15 cellular contexts compared by ENCODE assay signal in genomic region chr16:88596477-88596876, GRCh38. TPM values are rescaled to one million over a fixed set of nuclear protein-coding genes. Genes with fewer than 3 reads are reported as not detected.
DNase-seq lines count a peak whose midpoint lies in the region; ATAC-seq, FAIRE-seq and TF ChIP-seq lines count a peak whose summit lies in the region.
"Had no signal": no experiment of that assay in that cellular context is flagged by ENCODE, and none has a peak within 500 bp of the region (broad histone marks: within the 10 kb centered on the region; RNA-seq: fewer than 3 reads in every experiment).

No MANE protein-coding gene starts in this region.

- ATAC-seq in HepG2, result no peak
- no peak for ATAC-seq in HG02884 (IDR thresholded peaks at IDR 0.05; ENCODE audit: unreplicated experiment)
- ATAC-seq: body of pancreas had no signal

- no peaks in the 10 kb centered on the region for H3K9me3 ChIP-seq in BLaER1 treated with 17β-estradiol and CSF1 and Interleukin-3, amounts not matched to agents 10 nM and 100 nM (replicated peaks in 1 of 11)
- H3K9me3 ChIP-seq in HepG2 (ENCODE audit: low read length) (no peaks in the 10 kb centered on the region), Peyer's patch (no peaks in the 10 kb centered on the region)
- H3K9me3 ChIP-seq: body of pancreas, esophagus squamous epithelium, right atrium auricular region had no signal

- H4K20me1 ChIP-seq in BLaER1 treated with 17β-estradiol and CSF1 and Interleukin-3, amounts not matched to agents 10 nM and 100 nM, result peaks cover 18 to 100% (median 70%) of the 10 kb centered on the region in 11 experiments; a peak in 20 of 22 replicates
- H4K20me1 ChIP-seq in KMS-11 (ENCODE audit: insufficient read depth), result no peaks in the 10 kb centered on the region
- H4K20me1 ChIP-seq in HepG2 (ENCODE audit: insufficient read depth, low read length), result peaks cover 3% of the 10 kb centered on the region; the same call in 1 of the 2 replicates

- no peak overlapping the region for H3K4me3 ChIP-seq in BLaER1 treated with 17β-estradiol and CSF1 and Interleukin-3, amounts not matched to agents 10 nM and 100 nM
- H3K4me3 ChIP-seq in KMS-11 (IDR thresholded peaks at IDR 0.05; ENCODE audit: insufficient read depth, low read depth, low read length) (no peak overlapping the region), astrocyte of the spinal cord (ENCODE audit: low read depth, low read length) (no peak overlapping the region), HepG2 (replicated peaks in 1 of 3; ENCODE audit: insufficient read depth in 1 of 3, low read depth in 2 of 3, low read length in 3 of 3) (no peak overlapping the region), Peyer's patch (no peak overlapping the region)
- H3K4me3 ChIP-seq: body of pancreas, esophagus squamous epithelium, right atrium auricular region had no signal

- H3K36me3 ChIP-seq in BLaER1 treated with 17β-estradiol and CSF1 and Interleukin-3, amounts not matched to agents 10 nM and 100 nM, result peaks cover 31 to 81% (median 65%) of the 10 kb centered on the region in 11 experiments
- H3K36me3 ChIP-seq in KMS-11 (ENCODE audit: insufficient read depth) (no peaks in the 10 kb centered on the region; the same call in 1 of the 2 replicates), HepG2 (replicated peaks in 1 of 2; ENCODE audit: control insufficient read depth in 1 of 2, insufficient read depth in 2 of 2, low read length in 2 of 2) (peaks cover 29 to 51% of the 10 kb centered on the region in 2 experiments), Peyer's patch (peaks cover 0 to 51% (median 0%) of the 10 kb centered on the region in 3 donors)

- H3K27ac Mint-ChIP-seq in osteocyte (ENCODE audit: unreplicated experiment), result no peak overlapping the region

- H3K27ac ChIP-seq in BLaER1 treated with 17β-estradiol and CSF1 and Interleukin-3, amounts not matched to agents 10 nM and 100 nM, result peak overlapping the region in 2 of 11 experiments; percentile 2 to 14; a peak in 2 of 22 replicates
- H3K27ac ChIP-seq in KMS-11, result peak overlapping the region; percentile 73
- peak overlapping the region; percentile 2 for H3K27ac ChIP-seq in HepG2 (ENCODE audit: extremely low read length, insufficient read depth, low read length)
- no peak overlapping the region for H3K27ac ChIP-seq in Peyer's patch
- H3K27ac ChIP-seq: esophagus squamous epithelium, right atrium auricular region had no signal

- H3K4me2 ChIP-seq in BLaER1 treated with 17β-estradiol and CSF1 and Interleukin-3, amounts not matched to agents 10 nM and 100 nM, result peak overlapping the region; percentile 27 to 96 (median 86); a peak in 21 of 22 replicates
- H3K4me2 ChIP-seq in KMS-11, result peak overlapping the region; percentile 52
- H3K4me2 ChIP-seq in HepG2 (ENCODE audit: low read depth, low read length), result no peak overlapping the region

- peaks cover 58 to 73% (median 65%) of the 10 kb centered on the region in 10 experiments for H3K4me1 ChIP-seq in BLaER1 treated with 17β-estradiol and CSF1 and Interleukin-3, amounts not matched to agents 10 nM and 100 nM
- peaks cover 38% of the 10 kb centered on the region for H3K4me1 ChIP-seq in KMS-11 (ENCODE audit: low read depth, poor library complexity, severe bottlenecking)
- peaks cover 35% of the 10 kb centered on the region for H3K4me1 ChIP-seq in HepG2 (ENCODE audit: insufficient read depth, low read length)
- H3K4me1 ChIP-seq in Peyer's patch, result no peaks in the 10 kb centered on the region
- H3K4me1 ChIP-seq: body of pancreas had no signal

- H3K4me3 Mint-ChIP-seq in osteocyte (ENCODE audit: unreplicated experiment), result no peak overlapping the region
- H3K4me3 Mint-ChIP-seq: IgD-negative memory B cell had no signal

- intact Hi-C loops in HepG2 (cut with micrococcal nuclease; ENCODE audit: unreplicated experiment), result loop anchor here (5.0 kb wide), 1 partner anchor 56 kb away; the partner anchor contains the start of gene CYBA

- H3K27me3 Mint-ChIP-seq in osteocyte (ENCODE audit: unreplicated experiment), result no peaks in the 10 kb centered on the region
- H3K27me3 Mint-ChIP-seq: IgD-negative memory B cell had no signal

- peaks cover 25% of the 10 kb centered on the region; the same call in 1 of the 2 replicates for H3K79me2 ChIP-seq in KMS-11 (ENCODE audit: insufficient read depth, low read depth)
- peaks cover 17% of the 10 kb centered on the region for H3K79me2 ChIP-seq in HepG2 (ENCODE audit: insufficient read depth, low read length)

- H2AFZ ChIP-seq in KMS-11 (ENCODE audit: low read depth), result no peak overlapping the region
- H2AFZ ChIP-seq in HepG2 (ENCODE audit: low read length), result no peak overlapping the region

- no peak for TF ChIP-seq POLR2A in HepG2 (IDR thresholded peaks at IDR 0.05; ENCODE audit: insufficient read depth in 1 of 2, low read depth in 2 of 2, low read length in 2 of 2)
- no peak for TF ChIP-seq POLR2A in Peyer's patch (IDR thresholded peaks at IDR 0.05)

- peaks cover 48% of the 10 kb centered on the region for H3K36me3 Mint-ChIP-seq in osteocyte (ENCODE audit: unreplicated experiment)
- H3K36me3 Mint-ChIP-seq: IgD-negative memory B cell had no signal

- no peaks in the 10 kb centered on the region for H3K9me3 Mint-ChIP-seq in osteocyte (ENCODE audit: unreplicated experiment)
- H3K9me3 Mint-ChIP-seq: IgD-negative memory B cell had no signal

- H3K27me3 ChIP-seq in BLaER1 treated with 17β-estradiol and CSF1 and Interleukin-3, amounts not matched to agents 10 nM and 100 nM, result no peaks in the 10 kb centered on the region
- no peaks in the 10 kb centered on the region for H3K27me3 ChIP-seq in KMS-11 (ENCODE audit: insufficient read depth, low read depth)
- H3K27me3 ChIP-seq in HepG2 (ENCODE audit: control insufficient read depth in 1 of 2, insufficient read depth in 2 of 2, low read length in 2 of 2), result no peaks in the 10 kb centered on the region
- no peaks in the 10 kb centered on the region for H3K27me3 ChIP-seq in Peyer's patch
- H3K27me3 ChIP-seq: body of pancreas, esophagus squamous epithelium, right atrium auricular region had no signal

- no peak for FAIRE-seq in HepG2 (lab: Jason Lieb, UNC)

- no peak overlapping the region; a peak in 1 of 22 replicates for H3K9ac ChIP-seq in BLaER1 treated with 17β-estradiol and CSF1 and Interleukin-3, amounts not matched to agents 10 nM and 100 nM
- H3K9ac ChIP-seq in KMS-11 (no peak overlapping the region; the same call in 1 of the 2 replicates), HepG2 (ENCODE audit: insufficient read depth, low read depth, low read length) (no peak overlapping the region)

- no peak for TF ChIP-seq RAD21 in HepG2 (CRISPR knock-in tag; IDR thresholded peaks at IDR 0.05)

- WGBS in HepG2 (ENCODE audit: low lambda C conversion rate), result 82% methylated on average over 3 of the region's 3 CpGs

- in situ Hi-C loops in astrocyte of the spinal cord (cut with HindIII; ENCODE audit: low sequenced_read_pairs), result no loop called here
- in situ Hi-C loops in HepG2 (cut with HindIII; ENCODE audit: extremely low pct_ligation_motif_present, low pct_unique_long_range_greater_than_20kb), result no loop called here

- no peaks in the 10 kb centered on the region for H3K4me1 Mint-ChIP-seq in osteocyte (ENCODE audit: unreplicated experiment)

- no peak for TF ChIP-seq EP300 in HepG2 (IDR thresholded peaks at IDR 0.05; ENCODE audit: low read depth in 2 of 2, low read length in 2 of 2)
- no peak for TF ChIP-seq EP300 in HepG2 (CRISPR knock-in tag; IDR thresholded peaks at IDR 0.05; ENCODE audit: borderline replicate concordance)

- no peak for TF ChIP-seq CTCF in KMS-11 (conservative IDR thresholded peaks at IDR 0.05; ENCODE audit: low read depth, low read length)
- TF ChIP-seq CTCF in astrocyte of the spinal cord (IDR thresholded peaks at IDR 0.05; ENCODE audit: low read depth, low read length), result no peak
- TF ChIP-seq CTCF in HepG2 (CRISPR knock-in tag; IDR thresholded peaks at IDR 0.05), result no peak
- TF ChIP-seq CTCF in osteocyte (IDR thresholded peaks at IDR 0.05), result no peak
- no peak for TF ChIP-seq CTCF in Peyer's patch (IDR thresholded peaks at IDR 0.05)

- POLR2A ChIA-PET in HepG2 (lab: Yijun Ruan, JAX), result interaction anchor here (1.8 kb wide), 1 partner anchor 22 kb away, joined by 4 read pairs; no protein-coding TSS in a partner anchor

- DNase-seq in astrocyte of the spinal cord (ENCODE audit: low read depth, low spot score) (peak; percentile 5), HepG2 (ENCODE audit: low spot score) (no peak), osteocyte (ENCODE audit: extremely low spot score, unreplicated experiment) (no peak), Peyer's patch (no peak)
- no peak for DNase-seq in stimulated activated CD4-positive, alpha-beta T cell treated with anti-CD3 and anti-CD28 coated beads, Interleukin-4, amount 100 ng/mL, for 1 hour
- DNase-seq: esophagus squamous epithelium, NCI-H1417 treated with DMSO at 0.1 percent for 48 hours, NCI-H2171 treated with DMSO at 0.1 percent for 48 hours, NCI-H748 treated with DMSO at 0.1 percent for 48 hours had no signal

- CTCF ChIA-PET in HepG2 (lab: Yijun Ruan, JAX; ENCODE audit: low intra/inter-chr PET ratio, low total read pairs), result no interaction called here

- BruUV-seq in HepG2 (replicated peaks; lab: Mats Ljungman, UMichigan), result no TSS peak

RNA-seq across cellular contexts. Expression of gene ZC3H18, which starts 26.3 kb away (rescaled TPM):
- total RNA-seq in HepG2 (2016; rRNA removed; fragmentation: Illumina TruSeq; extraction: Trizol), result 19.7 and 27.4 TPM in 2 replicates
- total RNA-seq in HepG2 (2016; cell fraction: cytosol; rRNA removed; fragmentation: Illumina TruSeq; extraction: Trizol; ENCODE audit: low read depth), result 19.4 and 24.7 TPM in 2 replicates
- total RNA-seq in HepG2 (2016; cell fraction: insoluble cytoplasmic fraction; rRNA removed; fragmentation: Illumina TruSeq; extraction: Trizol), result 14.3 and 27.1 TPM in 2 replicates
- total RNA-seq in HepG2 (2016; cell fraction: membrane; rRNA removed; fragmentation: Illumina TruSeq; extraction: Trizol), result 13.2 and 13.7 TPM in 2 replicates
- total RNA-seq in HepG2 (2016; cell fraction: nucleus; rRNA removed; fragmentation: Illumina TruSeq; extraction: Trizol), result 23.0 and 25.0 TPM in 2 replicates
- 11.2 and 12.7 TPM in 2 replicates for polyA plus RNA-seq in HepG2 (2011; rRNA removed)
- 5.1 and 6.6 TPM in 2 replicates for polyA plus RNA-seq in HepG2 (2011; cell fraction: cytosol; rRNA removed)
- 52.8 and 62.1 TPM in 2 replicates for polyA plus RNA-seq in HepG2 (2011; cell fraction: nucleus; rRNA removed)
- polyA plus RNA-seq in HepG2 (2012), result 25.6 and 26.4 TPM in 2 replicates
- polyA plus RNA-seq in HepG2 (2016; cell fraction: cytosol; fragmentation: Illumina TruSeq; extraction: Trizol; ENCODE audit: low read depth), result 2.5 and 2.8 TPM in 2 replicates
- 25.5 and 39.1 TPM in 2 replicates for polyA plus RNA-seq in HepG2 (2016; cell fraction: insoluble cytoplasmic fraction; fragmentation: Illumina TruSeq; extraction: Trizol; ENCODE audit: low read depth)
- 6.0 and 7.1 TPM in 2 replicates for polyA plus RNA-seq in HepG2 (2016; cell fraction: membrane; fragmentation: Illumina TruSeq; extraction: Trizol; ENCODE audit: low read depth)
- polyA plus RNA-seq in HepG2 (2016; cell fraction: nucleus; fragmentation: Illumina TruSeq; extraction: Trizol; ENCODE audit: insufficient read depth, low read depth), result 81.5 and 103 TPM in 2 replicates
- polyA minus RNA-seq in HepG2 (2011; rRNA and poly(A)+ RNA removed; ENCODE audit: low replicate concordance), result 8.7 and 11.6 TPM in 2 replicates
- polyA minus RNA-seq in HepG2 (2011; cell fraction: cytosol; rRNA and poly(A)+ RNA removed), result 9.7 and 11.0 TPM in 2 replicates
- polyA minus RNA-seq in HepG2 (2011; cell fraction: nucleus; rRNA and poly(A)+ RNA removed), result 21.3 and 25.5 TPM in 2 replicates
- 49.8 and 50.2 TPM in 2 replicates for total RNA-seq in osteocyte
- 10 to 100 TPM; 22.8 to 47.0 (median 32.9) TPM for total RNA-seq in Peyer's patch

RNA-seq across cellular contexts. Expression of gene IL17C, which starts 41.9 kb away (rescaled TPM):
- not detected in 2 replicates for total RNA-seq in HepG2 (2016; rRNA removed; fragmentation: Illumina TruSeq; extraction: Trizol)
- total RNA-seq in HepG2 (2016; cell fraction: cytosol; rRNA removed; fragmentation: Illumina TruSeq; extraction: Trizol; ENCODE audit: low read depth), result not detected in 2 replicates
- not detected in 2 replicates for total RNA-seq in HepG2 (2016; cell fraction: insoluble cytoplasmic fraction; rRNA removed; fragmentation: Illumina TruSeq; extraction: Trizol)
- not detected in 2 replicates for total RNA-seq in HepG2 (2016; cell fraction: membrane; rRNA removed; fragmentation: Illumina TruSeq; extraction: Trizol)
- total RNA-seq in HepG2 (2016; cell fraction: nucleus; rRNA removed; fragmentation: Illumina TruSeq; extraction: Trizol), result not detected in 2 replicates
- polyA plus RNA-seq in HepG2 (2011; rRNA removed), result not detected in 2 replicates
- not detected in 2 replicates for polyA plus RNA-seq in HepG2 (2011; cell fraction: cytosol; rRNA removed)
- not detected in 2 replicates for polyA plus RNA-seq in HepG2 (2011; cell fraction: nucleus; rRNA removed)
- polyA plus RNA-seq in HepG2 (2012), result not detected in 2 replicates
- polyA plus RNA-seq in HepG2 (2016; cell fraction: cytosol; fragmentation: Illumina TruSeq; extraction: Trizol; ENCODE audit: low read depth), result not detected in 2 replicates
- not detected in 2 replicates for polyA plus RNA-seq in HepG2 (2016; cell fraction: insoluble cytoplasmic fraction; fragmentation: Illumina TruSeq; extraction: Trizol; ENCODE audit: low read depth)
- polyA plus RNA-seq in HepG2 (2016; cell fraction: membrane; fragmentation: Illumina TruSeq; extraction: Trizol; ENCODE audit: low read depth), result not detected in 2 replicates
- polyA plus RNA-seq in HepG2 (2016; cell fraction: nucleus; fragmentation: Illumina TruSeq; extraction: Trizol; ENCODE audit: insufficient read depth, low read depth), result not detected in 2 replicates
- not detected in 2 replicates for polyA minus RNA-seq in HepG2 (2011; rRNA and poly(A)+ RNA removed; ENCODE audit: low replicate concordance)
- not detected in 2 replicates for polyA minus RNA-seq in HepG2 (2011; cell fraction: cytosol; rRNA and poly(A)+ RNA removed)
- polyA minus RNA-seq in HepG2 (2011; cell fraction: nucleus; rRNA and poly(A)+ RNA removed), result not detected in 2 replicates
- total RNA-seq in osteocyte, result not detected in 2 replicates
- total RNA-seq in Peyer's patch, result not detected
- total RNA-seq: body of pancreas, right atrium auricular region had no signal
- polyA plus RNA-seq: IgD-negative memory B cell had no signal

RNA-seq across cellular contexts. Expression of gene CYBA, which starts 54.4 kb away (rescaled TPM):
- total RNA-seq in HepG2 (2016; rRNA removed; fragmentation: Illumina TruSeq; extraction: Trizol), result 84.2 and 250 TPM in 2 replicates
- total RNA-seq in HepG2 (2016; cell fraction: cytosol; rRNA removed; fragmentation: Illumina TruSeq; extraction: Trizol; ENCODE audit: low read depth), result 92.1 and 114 TPM in 2 replicates
- total RNA-seq in HepG2 (2016; cell fraction: insoluble cytoplasmic fraction; rRNA removed; fragmentation: Illumina TruSeq; extraction: Trizol), result 90.4 and 246 TPM in 2 replicates
- total RNA-seq in HepG2 (2016; cell fraction: membrane; rRNA removed; fragmentation: Illumina TruSeq; extraction: Trizol), result 55.3 and 74.3 TPM in 2 replicates
- 170 and 197 TPM in 2 replicates for total RNA-seq in HepG2 (2016; cell fraction: nucleus; rRNA removed; fragmentation: Illumina TruSeq; extraction: Trizol)
- polyA plus RNA-seq in HepG2 (2011; rRNA removed), result 196 and 258 TPM in 2 replicates
- 338 and 484 TPM in 2 replicates for polyA plus RNA-seq in HepG2 (2011; cell fraction: cytosol; rRNA removed)
- 620 and 660 TPM in 2 replicates for polyA plus RNA-seq in HepG2 (2011; cell fraction: nucleus; rRNA removed)
- 207 and 213 TPM in 2 replicates for polyA plus RNA-seq in HepG2 (2012)
- polyA plus RNA-seq in HepG2 (2016; cell fraction: cytosol; fragmentation: Illumina TruSeq; extraction: Trizol; ENCODE audit: low read depth), result 111 and 128 TPM in 2 replicates
- 97.6 and 108 TPM in 2 replicates for polyA plus RNA-seq in HepG2 (2016; cell fraction: insoluble cytoplasmic fraction; fragmentation: Illumina TruSeq; extraction: Trizol; ENCODE audit: low read depth)
- 58.9 and 66.6 TPM in 2 replicates for polyA plus RNA-seq in HepG2 (2016; cell fraction: membrane; fragmentation: Illumina TruSeq; extraction: Trizol; ENCODE audit: low read depth)
- 462 and 471 TPM in 2 replicates for polyA plus RNA-seq in HepG2 (2016; cell fraction: nucleus; fragmentation: Illumina TruSeq; extraction: Trizol; ENCODE audit: insufficient read depth, low read depth)
- polyA minus RNA-seq in HepG2 (2011; rRNA and poly(A)+ RNA removed; ENCODE audit: low replicate concordance), result 170 and 432 TPM in 2 replicates
- polyA minus RNA-seq in HepG2 (2011; cell fraction: cytosol; rRNA and poly(A)+ RNA removed), result 173 and 183 TPM in 2 replicates
- polyA minus RNA-seq in HepG2 (2011; cell fraction: nucleus; rRNA and poly(A)+ RNA removed), result 79.1 and 82.6 TPM in 2 replicates
- total RNA-seq in osteocyte, result 51.4 and 51.8 TPM in 2 replicates
- total RNA-seq in Peyer's patch, result 100 to 1,000 TPM; 131 to 162 (median 141) TPM

Comparison
In these comparisons a context has a peak if more than half of its experiments do, and no peak if none do; other contexts are left out.
1. H3K27ac ChIP-seq: peak in KMS-11 (single experiment) and HepG2 (single experiment); none in Peyer's patch (0 of 4).